Comparison of ENCODE assay signal across 8 cellular contexts in the genomic region with DNA sequence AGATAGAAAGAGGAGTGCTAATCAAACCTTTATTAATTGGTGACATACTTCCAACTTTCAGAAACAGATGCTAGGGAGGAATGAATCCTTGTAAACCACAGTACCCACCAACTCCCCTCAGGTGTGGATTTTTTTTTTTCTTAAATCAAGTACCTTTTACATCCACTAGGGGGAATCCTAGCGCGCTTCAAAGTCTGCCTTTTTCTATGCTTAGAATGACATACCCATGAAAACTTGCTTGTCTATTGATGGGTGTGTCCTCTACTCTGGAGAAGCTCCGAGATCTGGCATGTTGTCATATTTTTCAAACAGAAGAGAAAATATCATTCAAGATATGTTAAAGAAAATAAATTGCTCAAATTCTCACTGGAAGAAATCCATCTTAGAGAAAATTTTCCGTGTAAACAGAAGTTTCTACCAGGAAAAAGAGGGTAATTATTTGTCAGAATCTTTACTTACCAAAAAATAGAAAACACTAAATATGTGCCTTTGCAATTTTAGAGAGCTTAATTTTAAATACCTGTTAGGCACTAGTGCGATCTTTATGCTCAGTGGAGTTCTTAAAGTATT. TPM values are rescaled to one million over a fixed set of nuclear protein-coding genes. Genes with fewer than 3 reads are reported as not detected.
DNase-seq lines count a peak whose midpoint lies in the region; ATAC-seq and TF ChIP-seq lines count a peak whose summit lies in the region.

No MANE protein-coding gene starts in this region.

- H3K27me3 Mint-ChIP-seq in activated CD8-positive, alpha-beta T cell treated with anti-CD3 and anti-CD28 coated beads, Interleukin-2, amount 10 ng/mL, durations not matched to agents 7 days and 5 days (ENCODE audit: low read depth), result peaks cover 6% of the 10 kb centered on the region

- H3K27ac Mint-ChIP-seq in activated CD8-positive, alpha-beta T cell treated with anti-CD3 and anti-CD28 coated beads, Interleukin-2, amount 10 ng/mL, durations not matched to agents 7 days and 5 days, result no peak overlapping the region

- H3K4me1 Mint-ChIP-seq in activated CD8-positive, alpha-beta T cell treated with anti-CD3 and anti-CD28 coated beads, Interleukin-2, amount 10 ng/mL, durations not matched to agents 7 days and 5 days (ENCODE audit: low read depth), result peaks cover 14% of the 10 kb centered on the region

- DNase-seq in activated CD4-positive, alpha-beta T cell treated with anti-CD3 and anti-CD28 coated beads for 4 hours, result peak; percentile 32 to 33
- DNase-seq in activated CD4-positive, alpha-beta T cell treated with anti-CD3 and anti-CD28 coated beads, Interleukin-2, amount 50 U/mL, for 48 hours, result no peak
- DNase-seq in HFF-Myc (ENCODE audit: extremely low read depth, low read depth), result peak; percentile 25
- peak; percentile 70 for DNase-seq in NCI-H2171 treated with DMSO at 0.1 percent for 48 hours (lab: John Stamatoyannopoulos, UW)
- peak; percentile 64 for DNase-seq in activated CD8-positive, alpha-beta T cell treated with anti-CD3 and anti-CD28 coated beads, Interleukin-2, amount 10 ng/mL, durations not matched to agents 7 days and 5 days
- DNase-seq in glomerular endothelial cell (ENCODE audit: extremely low read depth, low read depth, low spot score), result peak; percentile 10
- DNase-seq in renal cortical epithelial cell (ENCODE audit: low read depth), result peak; percentile 57
- DNase-seq in lower leg skin (ENCODE audit: low spot score in 2 of 2), result no peak

- no peak overlapping the region for H3K4me3 Mint-ChIP-seq in activated CD8-positive, alpha-beta T cell treated with anti-CD3 and anti-CD28 coated beads, Interleukin-2, amount 10 ng/mL, durations not matched to agents 7 days and 5 days

- no peaks in the 10 kb centered on the region for H3K9me3 Mint-ChIP-seq in activated CD8-positive, alpha-beta T cell treated with anti-CD3 and anti-CD28 coated beads, Interleukin-2, amount 10 ng/mL, durations not matched to agents 7 days and 5 days (ENCODE audit: insufficient read depth)

- intact Hi-C loops in lower leg skin (cut with DNase I; ENCODE audit: low total_unique reads), result loop anchor here (10.0 kb wide), 1 partner anchor 400 kb away; no protein-coding TSS in a partner anchor

- no peak overlapping the region for H3K4me3 ChIP-seq in HFF-Myc (replicated peaks; ENCODE audit: low read depth, low read length)
- H3K4me3 ChIP-seq in lower leg skin (ENCODE audit: low read depth, poor library complexity, severe bottlenecking), result no peak overlapping the region

- H3K36me3 Mint-ChIP-seq in activated CD8-positive, alpha-beta T cell treated with anti-CD3 and anti-CD28 coated beads, Interleukin-2, amount 10 ng/mL, durations not matched to agents 7 days and 5 days (ENCODE audit: low read depth), result peaks cover 9% of the 10 kb centered on the region

- no peak for TF ChIP-seq POLR2A in lower leg skin (IDR thresholded peaks at IDR 0.05)

- POLR2A ChIA-PET in activated CD8-positive, alpha-beta T cell treated with anti-CD3 and anti-CD28 coated beads, Interleukin-2, amount 10 ng/mL, durations not matched to agents 7 days and 5 days (lab: Charles Lee), result interaction anchor here (1.5 kb wide), 1 partner anchor 9 kb away, joined by 6 read pairs; no protein-coding TSS in a partner anchor

- TF ChIP-seq CTCF in HFF-Myc (IDR thresholded peaks at IDR 0.05; ENCODE audit: low read depth, low read length, missing control alignments), result peak; percentile 71
- peak in 1 of 3 donors; percentile 51 for TF ChIP-seq CTCF in lower leg skin (IDR thresholded peaks at IDR 0.05)

- peak; percentile 93 for ATAC-seq in activated CD8-positive, alpha-beta T cell treated with anti-CD3 and anti-CD28 coated beads, Interleukin-2, amount 10 ng/mL, durations not matched to agents 7 days and 5 days

- CTCF ChIA-PET in activated CD8-positive, alpha-beta T cell treated with anti-CD3 and anti-CD28 coated beads, Interleukin-2, amount 10 ng/mL, durations not matched to agents 7 days and 5 days (lab: Charles Lee), result interaction anchor here (0.5 to 3.9 kb wide), 27 partner anchors 9 to 565 kb away, joined by 3 to 38 read pairs (median 4); no protein-coding TSS in a partner anchor

- 16 to 22% methylated on average over 5 of the region's 5 CpGs for WGBS in lower leg skin, 2 donors

RNA-seq across cellular contexts. Expression of a gene that starts 14.1 kb away (rescaled TPM):
- 10 to 100 TPM; 43.8 to 45.6 TPM for total RNA-seq in activated CD8-positive, alpha-beta T cell treated with anti-CD3 and anti-CD28 coated beads, Interleukin-2, amount 10 ng/mL, durations not matched to agents 7 days and 5 days
- total RNA-seq in glomerular endothelial cell, result 0.15 and 0.99 TPM in 2 replicates
- total RNA-seq in renal cortical epithelial cell, result 2.7 and 3.1 TPM in 2 replicates
- total RNA-seq in lower leg skin, result 10 to 100 TPM in 1 of 4 donors, 1 to 10 TPM in 3; 7.6 to 10.8 (median 8.2) TPM

Comparison
In these comparisons a context has a peak if more than half of its experiments do, and no peak if none do; other contexts are left out.
1. DNase-seq: peak in activated CD4-positive, alpha-beta T cell treated with anti-CD3 and anti-CD28 coated beads for 4 hours (2 of 2), HFF-Myc (single experiment), NCI-H2171 treated with DMSO at 0.1 percent for 48 hours (single experiment), activated CD8-positive, alpha-beta T cell treated with anti-CD3 and anti-CD28 coated beads, Interleukin-2, amount 10 ng/mL, durations not matched to agents 7 days and 5 days (single experiment), glomerular endothelial cell (single experiment) and renal cortical epithelial cell (single experiment); none in activated CD4-positive, alpha-beta T cell treated with anti-CD3 and anti-CD28 coated beads, Interleukin-2, amount 50 U/mL, for 48 hours (0 of 2) and lower leg skin (0 of 2).